10 cellular contexts compared by ENCODE assay signal in the genomic region with DNA sequence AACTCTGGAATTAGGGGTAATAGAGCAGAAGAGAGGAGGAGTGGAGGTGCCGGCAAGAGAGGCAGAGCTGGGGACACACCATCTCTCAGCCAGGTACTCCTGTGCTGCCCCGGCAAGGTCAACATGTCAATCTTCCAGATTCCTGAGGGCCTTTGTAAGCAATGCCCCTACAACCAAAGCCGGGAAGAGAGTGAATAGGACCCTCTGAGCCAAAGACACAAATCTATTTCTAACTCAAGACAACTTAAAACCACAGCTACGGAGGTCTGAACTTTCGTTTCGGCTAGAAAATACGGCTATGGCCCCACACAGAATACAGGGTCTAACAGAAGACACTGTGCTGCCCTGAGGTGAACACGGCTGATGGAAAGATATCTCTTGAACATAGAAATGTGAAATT.
DNase-seq lines count a peak whose midpoint lies in the region; ATAC-seq and TF ChIP-seq lines count a peak whose summit lies in the region.
"Had no signal": no experiment of that assay in that cellular context is flagged by ENCODE, and none has a peak within 500 bp of the region (broad histone marks: within the 10 kb centered on the region; RNA-seq: fewer than 3 reads in every experiment).

No MANE protein-coding gene starts in this region.

- H3K79me2 ChIP-seq in GM23248 (ENCODE audit: insufficient read depth): peaks cover 21% of the 10 kb centered on the region; the same call in 1 of the 2 replicates

- H3K36me3 Mint-ChIP-seq in activated CD8-positive, alpha-beta T cell treated with anti-CD3 and anti-CD28 coated beads for 36 hours (ENCODE audit: low read depth): peaks cover 21% of the 10 kb centered on the region
- H3K36me3 Mint-ChIP-seq in immature natural killer cell: peaks cover 0 to 5% (median 0%) of the 10 kb centered on the region in 3 donors

- peaks cover 81% of the 10 kb centered on the region for H3K4me1 Mint-ChIP-seq in activated CD8-positive, alpha-beta T cell treated with anti-CD3 and anti-CD28 coated beads for 36 hours (ENCODE audit: low read depth)
- H3K4me1 Mint-ChIP-seq in immature natural killer cell: peaks cover 34 to 48% of the 10 kb centered on the region in 2 donors

- no peak overlapping the region for H3K9ac ChIP-seq in GM23248

- 21% methylated on average over 8 of the region's 8 CpGs for WGBS in thymus
- WGBS in GM23248 (ENCODE audit: low coverage in 1 of 2, low lambda C conversion rate in 2 of 2, missing lambda C conversion rate in 2 of 2), 2 experiments: 94 to 95% methylated on average over 8 of the region's 8 CpGs

- H3K27ac ChIP-seq in thymus (ENCODE audit: low read depth) (peak overlapping the region; percentile 74), GM23248 (no peak overlapping the region)

- H2AFZ ChIP-seq in GM23248: no peak overlapping the region

- CTCF ChIA-PET in activated CD8-positive, alpha-beta T cell treated with anti-CD3 and anti-CD28 coated beads for 36 hours (lab: Charles Lee): interaction anchor here (0.8 to 1.5 kb wide), 3 partner anchors 13 to 97 kb away, joined by 3 read pairs; no protein-coding TSS in a partner anchor

- H3K27ac Mint-ChIP-seq in activated CD8-positive, alpha-beta T cell treated with anti-CD3 and anti-CD28 coated beads for 36 hours: peak overlapping the region; percentile 86
- H3K27ac Mint-ChIP-seq in immature natural killer cell: peak overlapping the region in 3 of 6 donors; percentile 63 to 86 (median 84)

- H3K9me2 ChIP-seq in GM23248 (ENCODE audit: insufficient read depth): no peaks in the 10 kb centered on the region

- intact Hi-C loops in activated CD8-positive, alpha-beta T cell treated with anti-CD3 and anti-CD28 coated beads for 36 hours (cut with micrococcal nuclease): no loop called here
- intact Hi-C loops in left colon (cut with DNase I, micrococcal nuclease): no loop called here

- H3K27me3 ChIP-seq in thymus (ENCODE audit: control insufficient read depth, insufficient read depth) (no peaks in the 10 kb centered on the region), GM23248 (replicated peaks; ENCODE audit: insufficient read depth) (no peaks in the 10 kb centered on the region)

- ATAC-seq in activated CD8-positive, alpha-beta T cell treated with anti-CD3 and anti-CD28 coated beads for 36 hours: peak; percentile 13
- no peak for ATAC-seq in left colon

- POLR2A ChIA-PET in activated CD8-positive, alpha-beta T cell treated with anti-CD3 and anti-CD28 coated beads for 36 hours (lab: Charles Lee): interaction anchor here (0.5 to 2.1 kb wide), 9 partner anchors 13 to 93 kb away, joined by 3 to 10 read pairs (median 5); partner anchors contain the start of gene SERINC5

- H3K36me3 ChIP-seq in thymus (ENCODE audit: control insufficient read depth, insufficient read depth): no peaks in the 10 kb centered on the region
- H3K36me3 ChIP-seq in GM23248 (ENCODE audit: low read depth): no peaks in the 10 kb centered on the region

- H3K4me2 ChIP-seq in GM23248 (ENCODE audit: unreplicated experiment): no peak overlapping the region

- peak; percentile 69 for DNase-seq in activated CD8-positive, alpha-beta memory T cell treated with anti-CD3 and anti-CD28 coated beads for 24 hours
- no peak for DNase-seq in activated CD8-positive, alpha-beta memory T cell treated with anti-CD3 and anti-CD28 coated beads, Interleukin-2, amount 50 U/mL, for 4 hours
- no peak for DNase-seq in activated CD8-positive, alpha-beta T cell treated with anti-CD3 and anti-CD28 coated beads for 36 hours
- DNase-seq in immature natural killer cell: no peak
- DNase-seq in GM23248: no peak
- DNase-seq in left colon: no peak
- DNase-seq in NCI-H2029 treated with DMSO at 0.1 percent for 48 hours (lab: John Stamatoyannopoulos, UW): no peak
- DNase-seq: NCI-H2107; stimulated activated CD4-positive, alpha-beta T cell treated with anti-CD3 and anti-CD28 coated beads, Interleukin-1b, Interleukin-23, amount 100 ng/mL, for 48 hours had no signal

- H3K4me1 ChIP-seq in thymus (ENCODE audit: control insufficient read depth, insufficient read depth, low read length): peaks cover 61% of the 10 kb centered on the region
- H3K4me1 ChIP-seq in GM23248 (ENCODE audit: insufficient read depth): peaks cover 20% of the 10 kb centered on the region

- peaks cover 7% of the 10 kb centered on the region; the same call in 1 of the 2 replicates for H3F3A ChIP-seq in GM23248 (ENCODE audit: insufficient read depth)

- in situ Hi-C loops in GM23248 (cut with MboI): no loop called here

- H3K4me3 Mint-ChIP-seq in activated CD8-positive, alpha-beta T cell treated with anti-CD3 and anti-CD28 coated beads for 36 hours: peak overlapping the region; percentile 76
- peak overlapping the region; percentile 71 to 86 (median 74) for H3K4me3 Mint-ChIP-seq in immature natural killer cell

- no peak for TF ChIP-seq CTCF in activated CD8-positive, alpha-beta T cell treated with anti-CD3 and anti-CD28 coated beads for 36 hours (IDR thresholded peaks at IDR 0.05)

- peak overlapping the region; percentile 42 for H3K4me3 ChIP-seq in thymus (ENCODE audit: low read length)
- no peak overlapping the region for H3K4me3 ChIP-seq in GM23248

- H3K9me3 ChIP-seq in thymus (ENCODE audit: control insufficient read depth): no peaks in the 10 kb centered on the region
- H3K9me3 ChIP-seq in GM23248 (ENCODE audit: low read depth): no peaks in the 10 kb centered on the region

- no peaks in the 10 kb centered on the region for H4K20me1 ChIP-seq in GM23248 (ENCODE audit: insufficient read depth)

- no peaks in the 10 kb centered on the region for H3K9me3 Mint-ChIP-seq in activated CD8-positive, alpha-beta T cell treated with anti-CD3 and anti-CD28 coated beads for 36 hours
- H3K9me3 Mint-ChIP-seq in immature natural killer cell: no peaks in the 10 kb centered on the region

- H3K27me3 Mint-ChIP-seq in activated CD8-positive, alpha-beta T cell treated with anti-CD3 and anti-CD28 coated beads for 36 hours: no peaks in the 10 kb centered on the region
- peaks cover 0 to 2% (median 0%) of the 10 kb centered on the region in 3 donors for H3K27me3 Mint-ChIP-seq in immature natural killer cell (ENCODE audit: low read depth in 3 of 3)
